9 cellular contexts compared by ENCODE assay signal in the genomic region with DNA sequence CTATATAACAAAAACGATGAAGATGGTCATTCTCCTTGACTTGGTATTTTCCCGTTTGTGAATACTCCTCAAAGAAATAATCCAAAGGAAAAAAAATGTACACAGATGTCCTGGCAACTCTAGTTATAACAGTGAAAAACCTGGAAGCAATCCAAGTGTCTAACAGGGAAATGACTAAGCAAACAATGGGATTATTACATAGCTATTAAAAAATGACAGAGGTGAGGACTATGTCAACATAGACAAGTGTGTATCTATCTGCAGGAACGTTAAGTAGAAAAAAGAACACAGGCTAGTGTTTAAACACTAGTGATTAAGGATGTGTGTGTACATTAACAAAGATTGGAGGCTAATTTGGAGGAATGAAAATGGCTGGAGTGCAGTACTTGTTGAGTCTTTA. TPM values are rescaled to one million over a fixed set of nuclear protein-coding genes. Genes with fewer than 3 reads are reported as not detected.
DNase-seq lines count a peak whose midpoint lies in the region; ATAC-seq and TF ChIP-seq lines count a peak whose summit lies in the region.
"Had no signal": no experiment of that assay in that cellular context is flagged by ENCODE, and none has a peak within 500 bp of the region (broad histone marks: within the 10 kb centered on the region; RNA-seq: fewer than 3 reads in every experiment).

No MANE protein-coding gene starts in this region.

- H3K27me3 ChIP-seq in osteoblast (ENCODE audit: insufficient read depth, low read length) = no peaks in the 10 kb centered on the region

- H3K27me3 Mint-ChIP-seq in activated T-helper 17 cell treated with anti-CD3 and anti-CD28 coated beads, Interleukin-2, amount 50 U/mL, for 72 hours = no peaks in the 10 kb centered on the region

- no peaks in the 10 kb centered on the region for H3K36me3 Mint-ChIP-seq in activated T-helper 17 cell treated with anti-CD3 and anti-CD28 coated beads, Interleukin-2, amount 50 U/mL, for 72 hours (ENCODE audit: low read depth)

- H3K4me2 ChIP-seq in osteoblast (ENCODE audit: insufficient read depth, low read length) = peak overlapping the region; percentile 28

- peak; percentile 88 for DNase-seq in HCEC 1CT
- peak; percentile 72 for DNase-seq in NCI-H2227 (lab: John Stamatoyannopoulos, UW; ENCODE audit: unreplicated experiment)
- DNase-seq in dedifferentiated amniotic fluid mesenchymal stem cell (ENCODE audit: extremely low spot score) = peak; percentile 47
- DNase-seq in osteoblast (ENCODE audit: insufficient read length, low spot score, missing footprints) = peak; percentile 45
- no peak for DNase-seq in HUDEP-2 (lab: John Stamatoyannopoulos, UW; ENCODE audit: unreplicated experiment in 76 of 76)
- no peak for DNase-seq in islet precursor cell
- no peak for DNase-seq in activated CD8-positive, alpha-beta memory T cell treated with anti-CD3 and anti-CD28 coated beads, Interleukin-2, amount 50 U/mL, for 4 hours
- DNase-seq: anterior cingulate cortex had no signal

- no peaks in the 10 kb centered on the region for H3K9me3 ChIP-seq in osteoblast (ENCODE audit: low read depth, low read length)

- H3K27ac Mint-ChIP-seq in activated T-helper 17 cell treated with anti-CD3 and anti-CD28 coated beads, Interleukin-2, amount 50 U/mL, for 72 hours = no peak overlapping the region

- no peaks in the 10 kb centered on the region for H3K4me1 Mint-ChIP-seq in activated T-helper 17 cell treated with anti-CD3 and anti-CD28 coated beads, Interleukin-2, amount 50 U/mL, for 72 hours

- H2AFZ ChIP-seq in osteoblast (ENCODE audit: low read length) = no peak overlapping the region

- H3K36me3 ChIP-seq in osteoblast (ENCODE audit: insufficient read depth, low read length) = peaks cover 4% of the 10 kb centered on the region

- no peak for TF ChIP-seq CTCF in osteoblast (IDR thresholded peaks at IDR 0.05; ENCODE audit: extremely low read depth, low read depth, low read length)

- H3K4me1 ChIP-seq in osteoblast (ENCODE audit: insufficient read depth, low read length) = peaks cover 14% of the 10 kb centered on the region

- no peaks in the 10 kb centered on the region for H4K20me1 ChIP-seq in osteoblast (ENCODE audit: insufficient read depth, low read length)

- H3K79me2 ChIP-seq in osteoblast (ENCODE audit: insufficient read depth, low read length) = no peaks in the 10 kb centered on the region

- H3K9me3 Mint-ChIP-seq in activated T-helper 17 cell treated with anti-CD3 and anti-CD28 coated beads, Interleukin-2, amount 50 U/mL, for 72 hours = no peaks in the 10 kb centered on the region

- peak overlapping the region; percentile 48 for H3K27ac ChIP-seq in osteoblast (ENCODE audit: low read depth, low read length)

- H3K4me3 Mint-ChIP-seq in activated T-helper 17 cell treated with anti-CD3 and anti-CD28 coated beads, Interleukin-2, amount 50 U/mL, for 72 hours = no peak overlapping the region

- no peak for ATAC-seq in activated T-helper 17 cell treated with anti-CD3 and anti-CD28 coated beads, Interleukin-2, amount 50 U/mL, for 72 hours (replicated peaks)

- H3K4me3 ChIP-seq in osteoblast (ENCODE audit: insufficient read depth, low read length) = no peak overlapping the region

RNA-seq across cellular contexts. Expression of gene APOLD1, which starts 5.9 kb away (rescaled TPM):
- 3.2 and 3.3 TPM in 2 replicates for total RNA-seq in osteoblast
- 10 to 100 TPM in 1 of 2 donors, 1 to 10 TPM in 1; 8.7 to 42.2 TPM for total RNA-seq in activated T-helper 17 cell treated with anti-CD3 and anti-CD28 coated beads, Interleukin-2, amount 50 U/mL, for 72 hours

RNA-seq across cellular contexts. Expression of gene DDX47, which starts 33.6 kb away (rescaled TPM):
- 60.8 and 63.6 TPM in 2 replicates for total RNA-seq in osteoblast
- total RNA-seq in activated T-helper 17 cell treated with anti-CD3 and anti-CD28 coated beads, Interleukin-2, amount 50 U/mL, for 72 hours = 10 to 100 TPM; 90.0 to 90.4 TPM

Comparison
In these comparisons a context has a peak if more than half of its experiments do, and no peak if none do; other contexts are left out.
1. DNase-seq: peak in HCEC 1CT (single experiment), NCI-H2227 (single experiment), dedifferentiated amniotic fluid mesenchymal stem cell (single experiment) and osteoblast (single experiment); none in HUDEP-2 (0 of 76), islet precursor cell (single experiment) and activated CD8-positive, alpha-beta memory T cell treated with anti-CD3 and anti-CD28 coated beads, Interleukin-2, amount 50 U/mL, for 4 hours (single experiment).